ENCODE assay signal across 28 cellular contexts in genomic region chr11:5203366-5203765, GRCh38. TPM values are rescaled to one million over a fixed set of nuclear protein-coding genes. Genes with fewer than 3 reads are reported as not detected.
"Had no signal": no experiment of that assay in that cellular context is flagged by ENCODE, and none has a peak within 500 bp of the region (broad histone marks: within the 10 kb centered on the region; RNA-seq: fewer than 3 reads in every experiment).

No MANE protein-coding gene starts in this region.

- ATAC-seq: left colon; left ventricle myocardium superior; right lobe of liver; stimulated activated naive B cell treated with anti-CD40 and anti-IgM and Interleukin-4, amounts not matched to agents 10 μg/mL and 1 μg/mL and 100 μg/mL, for 72 hours had no signal

- H2AFZ ChIP-seq: hepatocyte, parathyroid adenoma had no signal

- DNase-seq: effector CD8-positive, alpha-beta T cell; foreskin melanocyte; head of caudate nucleus; left colon; left ventricle myocardium superior; mesendoderm; naive B cell; occipital lobe; right lobe of liver; stimulated activated CD4-positive, alpha-beta T cell treated with anti-CD3 and anti-CD28 coated beads, Interleukin-2, amount 100 ng/mL, for 24 hours; stimulated activated CD4-positive, alpha-beta T cell treated with anti-CD3 and anti-CD28 coated beads, Interleukin-4, amount 100 ng/mL, for 4 hours; stimulated activated naive B cell treated with anti-CD40 and anti-IgM and Interleukin-4, amounts not matched to agents 10 μg/mL and 1 μg/mL and 100 μg/mL, for 72 hours; stomach; substantia nigra; transverse colon had no signal

- H3K9me3 ChIP-seq: prostate gland, right lobe of liver, stomach, thoracic aorta, transverse colon had no signal

- H3K27ac ChIP-seq: coronary artery, hepatocyte, parathyroid adenoma, prostate gland, right lobe of liver, stomach, thoracic aorta, transverse colon had no signal

- H3K4me1 ChIP-seq: parathyroid adenoma, prostate gland, right lobe of liver, stomach, transverse colon had no signal

- H3K4me3 ChIP-seq: coronary artery, hepatocyte, prostate gland, right lobe of liver, stomach, thoracic aorta, transverse colon had no signal

- H3K79me2 ChIP-seq: hepatocyte, parathyroid adenoma had no signal

- H3K27me3 ChIP-seq: hepatocyte, right lobe of liver, stomach, transverse colon had no signal

- H3K36me3 ChIP-seq: prostate gland, right lobe of liver, stomach, thoracic aorta, transverse colon had no signal

- H3K4me2 ChIP-seq: hepatocyte had no signal

- H3K9ac ChIP-seq: parathyroid adenoma had no signal

RNA-seq across cellular contexts. Expression of gene OR51V1, which starts 2.9 kb away (rescaled TPM):
- total RNA-seq: chondrocyte, dermis microvascular lymphatic vessel endothelial cell, hepatocyte, kidney epithelial cell, left colon, left ventricle myocardium superior, lung microvascular endothelial cell, occipital lobe, prostate gland, renal cortical epithelial cell, right lobe of liver, skeletal muscle tissue, stomach, thoracic aorta, transverse colon, ureter had no signal
- polyA plus RNA-seq: esophagus, hepatocyte, stomach had no signal

RNA-seq across cellular contexts. Expression of gene HBB, which starts 23.5 kb away (rescaled TPM):
- total RNA-seq: chondrocyte, dermis microvascular lymphatic vessel endothelial cell, hepatocyte, kidney epithelial cell, lung microvascular endothelial cell, renal cortical epithelial cell had no signal
- polyA plus RNA-seq: hepatocyte had no signal

RNA-seq across cellular contexts. Expression of gene HBD, which starts 30.9 kb away (rescaled TPM):
- total RNA-seq: chondrocyte, dermis microvascular lymphatic vessel endothelial cell, hepatocyte, kidney epithelial cell, left colon, left ventricle myocardium superior, lung microvascular endothelial cell, occipital lobe, prostate gland, renal cortical epithelial cell, skeletal muscle tissue, thoracic aorta, transverse colon had no signal
- polyA plus RNA-seq: esophagus, hepatocyte had no signal

RNA-seq across cellular contexts. Expression of gene HBG1, which starts 46.3 kb away (rescaled TPM):
- total RNA-seq: chondrocyte, dermis microvascular lymphatic vessel endothelial cell, hepatocyte, kidney epithelial cell, left colon, left ventricle myocardium superior, lung microvascular endothelial cell, prostate gland, renal cortical epithelial cell, right lobe of liver, thoracic aorta, transverse colon, ureter had no signal
- polyA plus RNA-seq: esophagus, hepatocyte, stomach had no signal

RNA-seq across cellular contexts. Expression of gene OR52A1, which starts 48.8 kb away (rescaled TPM):
- total RNA-seq: chondrocyte, dermis microvascular lymphatic vessel endothelial cell, hepatocyte, kidney epithelial cell, left colon, left ventricle myocardium superior, lung microvascular endothelial cell, occipital lobe, renal cortical epithelial cell, skeletal muscle tissue, stomach, thoracic aorta, transverse colon, ureter had no signal
- polyA plus RNA-seq: esophagus, hepatocyte, stomach had no signal
